In the genomic region with DNA sequence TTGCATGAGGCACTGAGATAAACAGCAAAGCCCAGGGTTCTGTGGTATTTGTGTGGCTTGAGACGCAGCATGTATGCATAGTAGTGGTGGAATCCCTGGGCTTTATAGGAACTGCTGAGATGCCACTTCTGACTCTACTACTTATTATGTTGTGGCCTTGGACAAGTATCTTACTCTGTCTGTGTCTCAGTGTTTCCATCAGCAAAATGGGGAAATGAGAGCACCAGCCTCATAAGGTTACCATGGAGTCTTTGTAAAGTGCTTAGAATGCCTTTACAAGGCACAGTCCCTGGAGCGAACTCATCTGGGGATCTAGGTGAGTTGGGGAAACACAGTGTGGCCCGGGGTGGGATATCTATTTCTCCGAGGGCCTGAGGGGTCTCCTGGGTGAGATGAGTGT, we compare ENCODE assay signal across 24 cellular contexts.
DNase-seq lines count a peak whose midpoint lies in the region; ATAC-seq, FAIRE-seq and TF ChIP-seq lines count a peak whose summit lies in the region.
"Had no signal": no experiment of that assay in that cellular context is flagged by ENCODE, and none has a peak within 500 bp of the region (broad histone marks: within the 10 kb centered on the region; RNA-seq: fewer than 3 reads in every experiment).

No MANE protein-coding gene starts in this region.

- peak; percentile 10 for DNase-seq in GM12865 (ENCODE audit: low read depth)
- no peak for DNase-seq in bronchial epithelial cell (ENCODE audit: low read depth)
- no peak for DNase-seq in mucosa of descending colon
- DNase-seq in omental fat pad (ENCODE audit: low spot score): no peak
- DNase-seq in putamen (ENCODE audit: low spot score): no peak
- DNase-seq: 8988T; ACHN; AML-193; BE2C; CD4-positive, alpha-beta T cell; CD8-positive, alpha-beta memory T cell; DMS 273 treated with DMSO at 0.1 percent for 48 hours; DMS79; EL; GDM1; GM23248; H7 had no signal

- no peak overlapping the region for H3K4me3 ChIP-seq in GM12865 (ENCODE audit: low read depth, low read length)
- H3K4me3 ChIP-seq in OCI-LY3 (ENCODE audit: low read length): no peak overlapping the region
- H3K4me3 ChIP-seq in bronchial epithelial cell (ENCODE audit: low read depth, low read length): no peak overlapping the region
- H3K4me3 ChIP-seq in mucosa of descending colon: no peak overlapping the region
- H3K4me3 ChIP-seq: A549; BLaER1 treated with 17β-estradiol and CSF1 and Interleukin-3, amounts not matched to agents 10 nM and 100 nM; GM23248 had no signal

- H3K36me3 ChIP-seq in OCI-LY3 (replicated peaks; ENCODE audit: low read depth, low read length) (peaks cover 9% of the 10 kb centered on the region), bronchial epithelial cell (ENCODE audit: control insufficient read depth, insufficient read depth, low read length) (no peaks in the 10 kb centered on the region), mucosa of descending colon (ENCODE audit: low read depth) (no peaks in the 10 kb centered on the region)
- H3K36me3 ChIP-seq: BE2C; BLaER1 treated with 17β-estradiol and CSF1 and Interleukin-3, amounts not matched to agents 10 nM and 100 nM had no signal

- no peak overlapping the region for H2AFZ ChIP-seq in OCI-LY3 (ENCODE audit: low read depth, low read length)
- H2AFZ ChIP-seq: GM23248 had no signal

- H3K27ac ChIP-seq in OCI-LY3 (ENCODE audit: low read length): peak overlapping the region; percentile 99
- H3K27ac ChIP-seq: A549; BLaER1 treated with 17β-estradiol and CSF1 and Interleukin-3, amounts not matched to agents 10 nM and 100 nM; GM23248 had no signal

- H3K27me3 ChIP-seq in OCI-LY3 (ENCODE audit: low read depth, low read length) (no peaks in the 10 kb centered on the region), bronchial epithelial cell (ENCODE audit: control insufficient read depth, insufficient read depth, low read length) (no peaks in the 10 kb centered on the region)
- H3K27me3 ChIP-seq: BE2C; BLaER1 treated with 17β-estradiol and CSF1 and Interleukin-3, amounts not matched to agents 10 nM and 100 nM had no signal

- ATAC-seq in mucosa of descending colon (no peak), omental fat pad (ENCODE audit: low FRiP score) (no peak)
- ATAC-seq: A549, HCT116 had no signal

- no peak for TF ChIP-seq CTCF in GM12865 (IDR thresholded peaks at IDR 0.05; ENCODE audit: insufficient read depth, low read depth, low read length, missing control alignments)
- no peak for TF ChIP-seq CTCF in OCI-LY3 (IDR thresholded peaks at IDR 0.05; ENCODE audit: low read depth, low read length)
- TF ChIP-seq CTCF in bronchial epithelial cell (IDR thresholded peaks at IDR 0.05; ENCODE audit: insufficient read depth, low read length, severe bottlenecking): no peak
- TF ChIP-seq CTCF in mucosa of descending colon (IDR thresholded peaks at IDR 0.05): no peak
- TF ChIP-seq CTCF in omental fat pad (IDR thresholded peaks at IDR 0.05): no peak

- H3K79me2 ChIP-seq in OCI-LY3 (ENCODE audit: low read length): no peaks in the 10 kb centered on the region

- peak overlapping the region; percentile 65 for H3K9ac ChIP-seq in OCI-LY3 (ENCODE audit: low read length)
- H3K9ac ChIP-seq: BLaER1 treated with 17β-estradiol and CSF1 and Interleukin-3, amounts not matched to agents 10 nM and 100 nM; GM23248 had no signal

- peak; percentile 66 for FAIRE-seq in bronchial epithelial cell (lab: Jason Lieb, UNC)
- FAIRE-seq: A549, D721Med, GM12892, H1 had no signal

- no peaks in the 10 kb centered on the region for H3K9me3 ChIP-seq in OCI-LY3 (ENCODE audit: insufficient read depth, low read length)
- H3K9me3 ChIP-seq in mucosa of descending colon: no peaks in the 10 kb centered on the region
- H3K9me3 ChIP-seq: A549; BE2C; BLaER1 treated with 17β-estradiol and CSF1 and Interleukin-3, amounts not matched to agents 10 nM and 100 nM had no signal

- H3K4me1 ChIP-seq in OCI-LY3 (ENCODE audit: low read length) (peaks cover 72% of the 10 kb centered on the region), mucosa of descending colon (ENCODE audit: low read depth) (no peaks in the 10 kb centered on the region)
- H3K4me1 ChIP-seq: A549; BE2C; BLaER1 treated with 17β-estradiol and CSF1 and Interleukin-3, amounts not matched to agents 10 nM and 100 nM had no signal

- peak overlapping the region; percentile 52 for H3K4me2 ChIP-seq in OCI-LY3 (ENCODE audit: low read length)
- H3K4me2 ChIP-seq: A549; BLaER1 treated with 17β-estradiol and CSF1 and Interleukin-3, amounts not matched to agents 10 nM and 100 nM had no signal

- no peaks in the 10 kb centered on the region for H4K20me1 ChIP-seq in OCI-LY3 (ENCODE audit: insufficient read depth, low read length)
- H4K20me1 ChIP-seq: BLaER1 treated with 17β-estradiol and CSF1 and Interleukin-3, amounts not matched to agents 10 nM and 100 nM had no signal

- intact Hi-C loops in mucosa of descending colon (cut with DNase I, micrococcal nuclease): no loop called here
